Comparison of ENCODE assay signal across 14 cellular contexts in genomic region chr11:93689166-93689734, GRCh38. TPM values are rescaled to one million over a fixed set of nuclear protein-coding genes. Genes with fewer than 3 reads are reported as not detected.
A peak's percentile ranks its signal among the peaks of the same experiment; 100 is the strongest.
DNase-seq lines count a peak whose midpoint lies in the region; ATAC-seq and TF ChIP-seq lines count a peak whose summit lies in the region.
"Had no signal": no experiment of that assay in that cellular context is flagged by ENCODE, and none has a peak within 500 bp of the region (broad histone marks: within the 10 kb centered on the region; RNA-seq: fewer than 3 reads in every experiment).

No MANE protein-coding gene starts in this region.

- H3K36me3 ChIP-seq in ovary (no peaks in the 10 kb centered on the region), gastroesophageal sphincter (peaks cover 0 to 95% of the 10 kb centered on the region in 2 donors)

- TF ChIP-seq POLR2A in ovary (IDR thresholded peaks at IDR 0.05) = no peak
- TF ChIP-seq POLR2A in gastroesophageal sphincter (IDR thresholded peaks at IDR 0.05) = no peak

- peaks cover 45% of the 10 kb centered on the region for H3K36me3 Mint-ChIP-seq in memory B cell

- peaks cover 11% of the 10 kb centered on the region for H3K4me1 Mint-ChIP-seq in memory B cell

- WGBS in ovary, 3 donors = 73 to 97% (median 97%) methylated on average over 2 of the region's 2 CpGs
- WGBS in gastroesophageal sphincter (ENCODE audit: low coverage in 1 of 2), 2 donors = 65 to 83% methylated on average over 2 of the region's 2 CpGs

- TF ChIP-seq CTCF in ovary (IDR thresholded peaks at IDR 0.05) (no peak), gastroesophageal sphincter (IDR thresholded peaks at IDR 0.05) (no peak)

- peak overlapping the region; percentile 67 for H3K27ac Mint-ChIP-seq in memory B cell

- TF ChIP-seq EP300 in ovary (IDR thresholded peaks at IDR 0.05) (no peak), gastroesophageal sphincter (IDR thresholded peaks at IDR 0.05) (no peak)

- intact Hi-C loops in ovary (cut with DNase I) = no loop called here

- peak; percentile 98 for ATAC-seq in GM21528 (IDR thresholded peaks at IDR 0.05; ENCODE audit: low FRiP score, unreplicated experiment)
- ATAC-seq in HG03469 (IDR thresholded peaks at IDR 0.05; ENCODE audit: unreplicated experiment) = peak; percentile 81
- ATAC-seq in memory B cell (ENCODE audit: low read depth) = peak; percentile 69
- ATAC-seq in gastroesophageal sphincter = no peak
- ATAC-seq: foreskin keratinocyte had no signal

- H3K9me3 Mint-ChIP-seq in memory B cell = no peaks in the 10 kb centered on the region

- H3K9me3 ChIP-seq in ovary = no peaks in the 10 kb centered on the region
- H3K9me3 ChIP-seq in gastroesophageal sphincter = no peaks in the 10 kb centered on the region
- H3K9me3 ChIP-seq: left ventricle myocardium inferior had no signal

- H3K4me1 ChIP-seq in ovary (ENCODE audit: insufficient read depth) = no peaks in the 10 kb centered on the region
- no peaks in the 10 kb centered on the region for H3K4me1 ChIP-seq in gastroesophageal sphincter
- H3K4me1 ChIP-seq: foreskin keratinocyte had no signal

- DNase-seq in SKM-1 treated with dmso at 0.1 percent for 144 hours (lab: John Stamatoyannopoulos, UW; ENCODE audit: unreplicated experiment) (peak; percentile 3), SKM-1 (lab: John Stamatoyannopoulos, UW; ENCODE audit: unreplicated experiment) (no peak), memory B cell (ENCODE audit: low spot score in 2 of 2) (no peak), 8988T (no peak), ovary (no peak)
- DNase-seq: cerebellar nuclear complex, DND-41, foreskin keratinocyte, left ventricle myocardium inferior, NCI-H2081 had no signal

- H3K27ac ChIP-seq in ovary (no peak overlapping the region), gastroesophageal sphincter (no peak overlapping the region)
- H3K27ac ChIP-seq: 22Rv1, foreskin keratinocyte, left ventricle myocardium inferior had no signal

- H3K27me3 ChIP-seq in ovary = no peaks in the 10 kb centered on the region
- H3K27me3 ChIP-seq in gastroesophageal sphincter = no peaks in the 10 kb centered on the region
- H3K27me3 ChIP-seq: foreskin keratinocyte had no signal

- H3K4me3 Mint-ChIP-seq in memory B cell = no peak overlapping the region

- H3K27me3 Mint-ChIP-seq in memory B cell = no peaks in the 10 kb centered on the region

- H3K4me3 ChIP-seq in ovary (no peak overlapping the region), gastroesophageal sphincter (no peak overlapping the region)
- H3K4me3 ChIP-seq: left ventricle myocardium inferior had no signal

RNA-seq across cellular contexts. Expression of gene CEP295, which starts 27.8 kb away (rescaled TPM):
- total RNA-seq in ovary (10 to 100 TPM in 3 of 7 donors, 1 to 10 TPM in 4; 6.7 to 12.0 (median 8.4) TPM), gastroesophageal sphincter (10 to 100 TPM; 15.8 to 20.8 (median 18.3) TPM)
- 1 to 10 TPM; 7.1 to 8.4 TPM for polyA plus RNA-seq in ovary

RNA-seq across cellular contexts. Expression of gene TAF1D, which starts 52.0 kb away (rescaled TPM):
- total RNA-seq in ovary (100 to 1,000 TPM in 6 of 7 donors, 10 to 100 TPM in 1; 73.7 to 155 (median 109) TPM), gastroesophageal sphincter (100 to 1,000 TPM in 1 of 4 donors, 10 to 100 TPM in 3; 28.3 to 114 (median 58.1) TPM)
- polyA plus RNA-seq in ovary = 10 to 100 TPM; 98.0 to 99.6 TPM

RNA-seq across cellular contexts. Expression of gene C11orf54, which starts 52.2 kb away (rescaled TPM):
- total RNA-seq in ovary (10 to 100 TPM; 28.4 to 48.0 (median 36.0) TPM), gastroesophageal sphincter (10 to 100 TPM; 33.8 to 81.4 (median 45.4) TPM)
- 10 to 100 TPM; 22.8 to 38.6 TPM for polyA plus RNA-seq in ovary
